In the genomic region with DNA sequence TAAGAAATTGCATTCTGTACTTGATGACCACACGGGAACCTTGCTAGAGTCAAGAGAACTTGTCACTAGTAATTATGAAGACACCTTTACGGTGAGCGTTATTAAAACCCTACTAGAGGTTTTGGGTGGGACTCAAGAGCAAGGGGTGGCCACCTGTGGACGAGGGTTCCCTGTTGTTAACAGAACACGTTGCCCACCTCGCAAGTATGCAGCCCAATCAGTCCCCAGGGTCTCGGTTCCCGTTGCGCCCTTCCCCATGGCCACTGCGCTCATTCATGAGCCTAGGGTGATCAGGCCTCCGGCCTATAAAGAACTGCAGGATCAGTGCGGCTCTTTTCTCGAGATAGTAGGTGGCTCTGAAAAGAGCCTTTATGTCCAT, we compare ENCODE assay signal across 8 cellular contexts. TPM values are rescaled to one million over a fixed set of nuclear protein-coding genes. Genes with fewer than 3 reads are reported as not detected.
DNase-seq lines count a peak whose midpoint lies in the region; ATAC-seq and TF ChIP-seq lines count a peak whose summit lies in the region.

No MANE protein-coding gene starts in this region.

- H3K27ac ChIP-seq in body of pancreas (peak overlapping the region; percentile 41 to 80 (median 69)), lower lobe of right lung (peak overlapping the region; percentile 82), uterus (peak overlapping the region; percentile 80)

- peak overlapping the region; percentile 100 for H3K4me3 Mint-ChIP-seq in activated T-cell treated with anti-CD3 and anti-CD28 coated beads, Interleukin-2, amount 50 U/mL, for 24 hours

- no peaks in the 10 kb centered on the region for H3K27me3 Mint-ChIP-seq in activated T-cell treated with anti-CD3 and anti-CD28 coated beads, Interleukin-2, amount 50 U/mL, for 24 hours

- no peaks in the 10 kb centered on the region for H3K9me3 ChIP-seq in body of pancreas
- no peaks in the 10 kb centered on the region for H3K9me3 ChIP-seq in lower lobe of right lung
- H3K9me3 ChIP-seq in uterus, result no peaks in the 10 kb centered on the region

- WGBS in body of pancreas, 2 donors, result 21 to 25% methylated on average over 13 of the region's 13 CpGs

- H3K36me3 ChIP-seq in body of pancreas (replicated peaks in 1 of 2; ENCODE audit: insufficient read depth in 1 of 2, low read depth in 2 of 2), result no peaks in the 10 kb centered on the region
- no peaks in the 10 kb centered on the region for H3K36me3 ChIP-seq in lower lobe of right lung
- no peaks in the 10 kb centered on the region for H3K36me3 ChIP-seq in uterus

- H3K4me1 Mint-ChIP-seq in activated T-cell treated with anti-CD3 and anti-CD28 coated beads, Interleukin-2, amount 50 U/mL, for 24 hours (ENCODE audit: low read depth), result peaks cover 43% of the 10 kb centered on the region

- TF ChIP-seq POLR2A in body of pancreas (IDR thresholded peaks at IDR 0.05) (no peak), uterus (IDR thresholded peaks at IDR 0.05) (no peak)

- DNase-seq in activated T-cell treated with anti-CD3 and anti-CD28 coated beads, Interleukin-2, amount 50 U/mL, for 24 hours, result no peak
- no peak for DNase-seq in activated T-cell treated with anti-CD3 and anti-CD28 coated beads, Interleukin-2, amount 50 U/mL, for 1 hour
- DNase-seq in body of pancreas (no peak), lower lobe of right lung (no peak), uterus (no peak), D341Med (ENCODE audit: low spot score) (no peak), NCI-H510A treated with DMSO at 0.1 percent for 48 hours (lab: John Stamatoyannopoulos, UW) (no peak)

- H3K4me1 ChIP-seq in body of pancreas (peaks cover 30% of the 10 kb centered on the region), lower lobe of right lung (peaks cover 26% of the 10 kb centered on the region), uterus (no peaks in the 10 kb centered on the region)

- intact Hi-C loops in body of pancreas (cut with DNase I) (no loop called here), lower lobe of right lung (cut with DNase I) (no loop called here), uterus (cut with DNase I; ENCODE audit: low total_unique reads) (no loop called here)

- no peaks in the 10 kb centered on the region for H3K9me3 Mint-ChIP-seq in activated T-cell treated with anti-CD3 and anti-CD28 coated beads, Interleukin-2, amount 50 U/mL, for 24 hours

- H3K27me3 ChIP-seq in body of pancreas, result peaks cover 0 to 7% of the 10 kb centered on the region in 2 donors
- H3K27me3 ChIP-seq in lower lobe of right lung (ENCODE audit: low read depth), result peaks cover 58% of the 10 kb centered on the region
- H3K27me3 ChIP-seq in uterus, result peaks cover 8 to 12% of the 10 kb centered on the region in 2 donors

- peak overlapping the region; percentile 99 for H3K27ac Mint-ChIP-seq in activated T-cell treated with anti-CD3 and anti-CD28 coated beads, Interleukin-2, amount 50 U/mL, for 24 hours

- no peak for TF ChIP-seq CTCF in body of pancreas (IDR thresholded peaks at IDR 0.05)
- no peak for TF ChIP-seq CTCF in lower lobe of right lung (IDR thresholded peaks at IDR 0.05)
- no peak for TF ChIP-seq CTCF in uterus (IDR thresholded peaks at IDR 0.05)

- H3K4me3 ChIP-seq in body of pancreas, result peak overlapping the region in 1 of 2 donors; percentile 13
- H3K4me3 ChIP-seq in lower lobe of right lung, result peak overlapping the region; percentile 56
- H3K4me3 ChIP-seq in uterus, result peak overlapping the region; percentile 31 to 56

- H3K36me3 Mint-ChIP-seq in activated T-cell treated with anti-CD3 and anti-CD28 coated beads, Interleukin-2, amount 50 U/mL, for 24 hours (ENCODE audit: low read depth), result peaks cover 38% of the 10 kb centered on the region

- ATAC-seq in HG03378 (IDR thresholded peaks at IDR 0.05; ENCODE audit: unreplicated experiment), result peak; percentile 1
- ATAC-seq in body of pancreas, result no peak
- ATAC-seq in lower lobe of right lung, result peak; percentile 3 to 9

RNA-seq across cellular contexts. Expression of gene RNF187, which starts 30.2 kb away (rescaled TPM):
- total RNA-seq in body of pancreas (10 to 100 TPM; 20.0 to 35.9 TPM), lower lobe of right lung (79.8 TPM), uterus (10 to 100 TPM; 13.2 to 84.1 (median 27.7) TPM)

RNA-seq across cellular contexts. Expression of gene TRIM17, which starts 40.3 kb away (rescaled TPM):
- total RNA-seq in body of pancreas (1 to 10 TPM in 1 of 2 donors, not detected in 1; 1.0 TPM), lower lobe of right lung (2.6 TPM), uterus (1 to 10 TPM in 2 of 4 donors, not detected in 2; 3.2 to 5.9 TPM)

RNA-seq across cellular contexts. Expression of gene TRIM11, which starts 50.4 kb away (rescaled TPM):
- total RNA-seq in body of pancreas (10 to 100 TPM; 14.0 to 24.4 TPM), lower lobe of right lung (26.2 TPM), uterus (10 to 100 TPM in 2 of 4 donors, 1 to 10 TPM in 2; 3.3 to 20.9 (median 11.7) TPM)
